ENCODE assay signal across 1 cellular context in the genomic region with DNA sequence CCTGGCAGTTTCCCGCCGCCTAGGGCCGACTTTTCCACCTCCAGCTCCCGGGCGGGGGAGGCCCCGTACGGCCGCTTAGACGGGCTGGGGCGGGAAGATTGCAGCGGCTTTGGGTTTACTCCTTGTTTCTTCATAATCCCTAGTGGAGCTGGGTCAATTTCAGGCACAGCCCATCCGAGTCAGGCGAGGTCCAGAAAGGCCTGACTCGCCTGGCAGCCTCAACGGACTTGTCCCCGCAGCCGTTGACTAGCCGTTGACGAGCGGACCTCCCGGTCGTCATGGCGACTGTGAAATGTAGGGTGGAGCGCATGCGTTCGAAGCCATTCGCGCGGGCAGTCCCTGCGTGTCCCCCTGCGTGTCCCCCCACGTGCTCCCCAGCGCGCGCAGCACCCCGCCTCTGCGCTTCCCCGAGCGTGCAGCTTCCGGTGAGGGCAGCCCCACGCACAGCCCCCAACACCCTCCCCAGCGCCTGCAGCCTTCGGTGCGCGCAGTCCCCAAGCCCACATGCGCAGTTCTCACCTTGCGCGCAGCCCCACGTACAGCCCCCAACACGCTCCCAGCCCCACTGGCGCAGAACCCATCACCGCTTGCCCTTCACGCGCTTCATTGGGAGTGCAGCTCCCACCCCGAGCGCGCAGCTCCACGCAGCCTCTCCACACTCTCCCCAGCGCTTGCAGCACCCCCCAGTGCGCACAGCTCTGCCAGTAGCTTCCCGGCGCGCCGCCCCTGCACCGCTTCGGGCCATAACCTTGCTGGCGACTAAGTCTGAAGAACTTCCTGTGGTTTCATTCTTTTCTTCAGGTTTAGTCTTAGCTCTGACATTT.
TF ChIP-seq lines count a peak whose summit lies in the region.

No MANE protein-coding gene starts in this region.

TF ChIP-seq in HEK293, 187 proteins besides CTCF, POLR2A, EP300 and RAD21 (continued from another document and continues in another):
- TF ChIP-seq, protein P1, sequence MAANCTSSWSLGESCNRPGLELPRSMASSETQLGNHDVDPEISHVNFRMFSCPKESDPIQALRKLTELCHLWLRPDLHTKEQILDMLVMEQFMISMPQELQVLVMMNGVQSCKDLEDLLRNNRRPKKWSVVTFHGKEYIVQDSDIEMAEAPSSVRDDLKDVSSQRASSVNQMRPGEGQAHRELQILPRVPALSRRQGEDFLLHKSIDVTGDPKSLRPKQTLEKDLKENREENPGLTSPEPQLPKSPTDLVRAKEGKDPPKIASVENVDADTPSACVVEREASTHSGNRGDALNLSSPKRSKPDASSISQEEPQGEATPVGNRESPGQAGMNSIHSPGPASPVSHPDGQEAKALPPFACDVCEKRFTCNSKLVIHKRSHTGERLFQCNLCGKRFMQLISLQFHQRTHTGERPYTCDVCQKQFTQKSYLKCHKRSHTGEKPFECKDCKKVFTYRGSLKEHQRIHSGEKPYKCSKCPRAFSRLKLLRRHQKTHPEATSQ (tag by site-specific recombination; IDR thresholded peaks at IDR 0.05), result no peak
- TF ChIP-seq HOXA7 (CRISPR knock-in tag; IDR thresholded peaks at IDR 0.05; ENCODE audit: borderline replicate concordance) (no peak), ZNF426 (tag by site-specific recombination; IDR thresholded peaks at IDR 0.05) (no peak), ZNF596 (tag by site-specific recombination; IDR thresholded peaks at IDR 0.05) (no peak), ZNF350 (tag by site-specific recombination; IDR thresholded peaks at IDR 0.05) (no peak), ZNF391 (tag by site-specific recombination; IDR thresholded peaks at IDR 0.05; ENCODE audit: borderline replicate concordance, low read depth) (no peak), ZNF274 (IDR thresholded peaks at IDR 0.05; ENCODE audit: low read length) (no peak), ZNF274 (tag by site-specific recombination; IDR thresholded peaks at IDR 0.05; ENCODE audit: borderline replicate concordance) (no peak), YY2 (tag by site-specific recombination; IDR thresholded peaks at IDR 0.05) (no peak), ZNF133 (tag by site-specific recombination; IDR thresholded peaks at IDR 0.05) (no peak), ZNF394 (tag by site-specific recombination; IDR thresholded peaks at IDR 0.05; ENCODE audit: borderline replicate concordance) (no peak), ZNF341 (tag by site-specific recombination; IDR thresholded peaks at IDR 0.05; ENCODE audit: low read depth) (peak; percentile 60), ZNF660 (tag by site-specific recombination; IDR thresholded peaks at IDR 0.05) (no peak), ZNF830 (tag by site-specific recombination; IDR thresholded peaks at IDR 0.05; ENCODE audit: low read depth) (no peak), EGR2 (tag by site-specific recombination; IDR thresholded peaks at IDR 0.05; ENCODE audit: low read depth) (peak; percentile 34; the same call in 1 of the 2 replicates), ZNF423 (tag by site-specific recombination; IDR thresholded peaks at IDR 0.05) (no peak), ZNF473 (tag by site-specific recombination; IDR thresholded peaks at IDR 0.05) (no peak), ZNF76 (tag by site-specific recombination; IDR thresholded peaks at IDR 0.05; ENCODE audit: borderline replicate concordance, low read depth) (no peak), GLIS2 (tag by site-specific recombination; IDR thresholded peaks at IDR 0.05) (peak; percentile 99), ZNF548 (tag by site-specific recombination; IDR thresholded peaks at IDR 0.05) (no peak), ZNF768 (tag by site-specific recombination; IDR thresholded peaks at IDR 0.05) (no peak)
- TF ChIP-seq, protein P2, sequence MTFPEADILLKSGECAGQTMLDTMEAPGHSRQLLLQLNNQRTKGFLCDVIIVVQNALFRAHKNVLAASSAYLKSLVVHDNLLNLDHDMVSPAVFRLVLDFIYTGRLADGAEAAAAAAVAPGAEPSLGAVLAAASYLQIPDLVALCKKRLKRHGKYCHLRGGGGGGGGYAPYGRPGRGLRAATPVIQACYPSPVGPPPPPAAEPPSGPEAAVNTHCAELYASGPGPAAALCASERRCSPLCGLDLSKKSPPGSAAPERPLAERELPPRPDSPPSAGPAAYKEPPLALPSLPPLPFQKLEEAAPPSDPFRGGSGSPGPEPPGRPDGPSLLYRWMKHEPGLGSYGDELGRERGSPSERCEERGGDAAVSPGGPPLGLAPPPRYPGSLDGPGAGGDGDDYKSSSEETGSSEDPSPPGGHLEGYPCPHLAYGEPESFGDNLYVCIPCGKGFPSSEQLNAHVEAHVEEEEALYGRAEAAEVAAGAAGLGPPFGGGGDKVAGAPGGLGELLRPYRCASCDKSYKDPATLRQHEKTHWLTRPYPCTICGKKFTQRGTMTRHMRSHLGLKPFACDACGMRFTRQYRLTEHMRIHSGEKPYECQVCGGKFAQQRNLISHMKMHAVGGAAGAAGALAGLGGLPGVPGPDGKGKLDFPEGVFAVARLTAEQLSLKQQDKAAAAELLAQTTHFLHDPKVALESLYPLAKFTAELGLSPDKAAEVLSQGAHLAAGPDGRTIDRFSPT (tag by site-specific recombination; IDR thresholded peaks at IDR 0.05), result no peak
- TF ChIP-seq, protein P3, sequence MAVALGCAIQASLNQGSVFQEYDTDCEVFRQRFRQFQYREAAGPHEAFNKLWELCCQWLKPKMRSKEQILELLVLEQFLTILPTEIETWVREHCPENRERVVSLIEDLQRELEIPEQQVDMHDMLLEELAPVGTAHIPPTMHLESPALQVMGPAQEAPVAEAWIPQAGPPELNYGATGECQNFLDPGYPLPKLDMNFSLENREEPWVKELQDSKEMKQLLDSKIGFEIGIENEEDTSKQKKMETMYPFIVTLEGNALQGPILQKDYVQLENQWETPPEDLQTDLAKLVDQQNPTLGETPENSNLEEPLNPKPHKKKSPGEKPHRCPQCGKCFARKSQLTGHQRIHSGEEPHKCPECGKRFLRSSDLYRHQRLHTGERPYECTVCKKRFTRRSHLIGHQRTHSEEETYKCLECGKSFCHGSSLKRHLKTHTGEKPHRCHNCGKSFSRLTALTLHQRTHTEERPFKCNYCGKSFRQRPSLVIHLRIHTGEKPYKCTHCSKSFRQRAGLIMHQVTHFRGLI (tag by site-specific recombination; IDR thresholded peaks at IDR 0.05), result no peak
- TF ChIP-seq, protein P4, sequence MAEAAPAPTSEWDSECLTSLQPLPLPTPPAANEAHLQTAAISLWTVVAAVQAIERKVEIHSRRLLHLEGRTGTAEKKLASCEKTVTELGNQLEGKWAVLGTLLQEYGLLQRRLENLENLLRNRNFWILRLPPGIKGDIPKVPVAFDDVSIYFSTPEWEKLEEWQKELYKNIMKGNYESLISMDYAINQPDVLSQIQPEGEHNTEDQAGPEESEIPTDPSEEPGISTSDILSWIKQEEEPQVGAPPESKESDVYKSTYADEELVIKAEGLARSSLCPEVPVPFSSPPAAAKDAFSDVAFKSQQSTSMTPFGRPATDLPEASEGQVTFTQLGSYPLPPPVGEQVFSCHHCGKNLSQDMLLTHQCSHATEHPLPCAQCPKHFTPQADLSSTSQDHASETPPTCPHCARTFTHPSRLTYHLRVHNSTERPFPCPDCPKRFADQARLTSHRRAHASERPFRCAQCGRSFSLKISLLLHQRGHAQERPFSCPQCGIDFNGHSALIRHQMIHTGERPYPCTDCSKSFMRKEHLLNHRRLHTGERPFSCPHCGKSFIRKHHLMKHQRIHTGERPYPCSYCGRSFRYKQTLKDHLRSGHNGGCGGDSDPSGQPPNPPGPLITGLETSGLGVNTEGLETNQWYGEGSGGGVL (tag by site-specific recombination; IDR thresholded peaks at IDR 0.05), result peak; percentile 48; the same call in 1 of the 2 replicates
- TF ChIP-seq, protein P5, sequence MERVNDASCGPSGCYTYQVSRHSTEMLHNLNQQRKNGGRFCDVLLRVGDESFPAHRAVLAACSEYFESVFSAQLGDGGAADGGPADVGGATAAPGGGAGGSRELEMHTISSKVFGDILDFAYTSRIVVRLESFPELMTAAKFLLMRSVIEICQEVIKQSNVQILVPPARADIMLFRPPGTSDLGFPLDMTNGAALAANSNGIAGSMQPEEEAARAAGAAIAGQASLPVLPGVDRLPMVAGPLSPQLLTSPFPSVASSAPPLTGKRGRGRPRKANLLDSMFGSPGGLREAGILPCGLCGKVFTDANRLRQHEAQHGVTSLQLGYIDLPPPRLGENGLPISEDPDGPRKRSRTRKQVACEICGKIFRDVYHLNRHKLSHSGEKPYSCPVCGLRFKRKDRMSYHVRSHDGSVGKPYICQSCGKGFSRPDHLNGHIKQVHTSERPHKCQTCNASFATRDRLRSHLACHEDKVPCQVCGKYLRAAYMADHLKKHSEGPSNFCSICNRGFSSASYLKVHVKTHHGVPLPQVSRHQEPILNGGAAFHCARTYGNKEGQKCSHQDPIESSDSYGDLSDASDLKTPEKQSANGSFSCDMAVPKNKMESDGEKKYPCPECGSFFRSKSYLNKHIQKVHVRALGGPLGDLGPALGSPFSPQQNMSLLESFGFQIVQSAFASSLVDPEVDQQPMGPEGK (tag by site-specific recombination; IDR thresholded peaks at IDR 0.05), result peak; percentile 90
- TF ChIP-seq, protein P6, sequence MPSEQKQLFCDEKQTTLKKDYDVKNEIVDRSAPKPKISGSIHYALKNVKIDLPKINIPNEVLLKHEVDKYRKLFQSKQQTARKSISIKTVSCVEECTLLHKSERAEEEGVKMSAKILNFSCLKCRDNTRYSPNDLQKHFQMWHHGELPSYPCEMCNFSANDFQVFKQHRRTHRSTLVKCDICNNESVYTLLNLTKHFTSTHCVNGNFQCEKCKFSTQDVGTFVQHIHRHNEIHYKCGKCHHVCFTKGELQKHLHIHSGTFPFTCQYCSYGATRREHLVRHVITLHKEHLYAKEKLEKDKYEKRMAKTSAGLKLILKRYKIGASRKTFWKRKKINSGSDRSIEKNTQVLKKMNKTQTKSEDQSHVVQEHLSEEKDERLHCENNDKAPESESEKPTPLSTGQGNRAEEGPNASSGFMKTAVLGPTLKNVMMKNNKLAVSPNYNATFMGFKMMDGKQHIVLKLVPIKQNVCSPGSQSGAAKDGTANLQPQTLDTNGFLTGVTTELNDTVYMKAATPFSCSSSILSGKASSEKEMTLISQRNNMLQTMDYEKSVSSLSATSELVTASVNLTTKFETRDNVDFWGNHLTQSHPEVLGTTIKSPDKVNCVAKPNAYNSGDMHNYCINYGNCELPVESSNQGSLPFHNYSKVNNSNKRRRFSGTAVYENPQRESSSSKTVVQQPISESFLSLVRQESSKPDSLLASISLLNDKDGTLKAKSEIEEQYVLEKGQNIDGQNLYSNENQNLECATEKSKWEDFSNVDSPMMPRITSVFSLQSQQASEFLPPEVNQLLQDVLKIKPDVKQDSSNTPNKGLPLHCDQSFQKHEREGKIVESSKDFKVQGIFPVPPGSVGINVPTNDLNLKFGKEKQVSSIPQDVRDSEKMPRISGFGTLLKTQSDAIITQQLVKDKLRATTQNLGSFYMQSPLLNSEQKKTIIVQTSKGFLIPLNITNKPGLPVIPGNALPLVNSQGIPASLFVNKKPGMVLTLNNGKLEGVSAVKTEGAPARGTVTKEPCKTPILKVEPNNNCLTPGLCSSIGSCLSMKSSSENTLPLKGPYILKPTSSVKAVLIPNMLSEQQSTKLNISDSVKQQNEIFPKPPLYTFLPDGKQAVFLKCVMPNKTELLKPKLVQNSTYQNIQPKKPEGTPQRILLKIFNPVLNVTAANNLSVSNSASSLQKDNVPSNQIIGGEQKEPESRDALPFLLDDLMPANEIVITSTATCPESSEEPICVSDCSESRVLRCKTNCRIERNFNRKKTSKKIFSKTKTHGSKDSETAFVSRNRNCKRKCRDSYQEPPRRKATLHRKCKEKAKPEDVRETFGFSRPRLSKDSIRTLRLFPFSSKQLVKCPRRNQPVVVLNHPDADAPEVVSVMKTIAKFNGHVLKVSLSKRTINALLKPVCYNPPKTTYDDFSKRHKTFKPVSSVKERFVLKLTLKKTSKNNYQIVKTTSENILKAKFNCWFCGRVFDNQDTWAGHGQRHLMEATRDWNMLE (tag by site-specific recombination; conservative IDR thresholded peaks at IDR 0.05; ENCODE audit: low read depth), result no peak
- TF ChIP-seq, protein P7, sequence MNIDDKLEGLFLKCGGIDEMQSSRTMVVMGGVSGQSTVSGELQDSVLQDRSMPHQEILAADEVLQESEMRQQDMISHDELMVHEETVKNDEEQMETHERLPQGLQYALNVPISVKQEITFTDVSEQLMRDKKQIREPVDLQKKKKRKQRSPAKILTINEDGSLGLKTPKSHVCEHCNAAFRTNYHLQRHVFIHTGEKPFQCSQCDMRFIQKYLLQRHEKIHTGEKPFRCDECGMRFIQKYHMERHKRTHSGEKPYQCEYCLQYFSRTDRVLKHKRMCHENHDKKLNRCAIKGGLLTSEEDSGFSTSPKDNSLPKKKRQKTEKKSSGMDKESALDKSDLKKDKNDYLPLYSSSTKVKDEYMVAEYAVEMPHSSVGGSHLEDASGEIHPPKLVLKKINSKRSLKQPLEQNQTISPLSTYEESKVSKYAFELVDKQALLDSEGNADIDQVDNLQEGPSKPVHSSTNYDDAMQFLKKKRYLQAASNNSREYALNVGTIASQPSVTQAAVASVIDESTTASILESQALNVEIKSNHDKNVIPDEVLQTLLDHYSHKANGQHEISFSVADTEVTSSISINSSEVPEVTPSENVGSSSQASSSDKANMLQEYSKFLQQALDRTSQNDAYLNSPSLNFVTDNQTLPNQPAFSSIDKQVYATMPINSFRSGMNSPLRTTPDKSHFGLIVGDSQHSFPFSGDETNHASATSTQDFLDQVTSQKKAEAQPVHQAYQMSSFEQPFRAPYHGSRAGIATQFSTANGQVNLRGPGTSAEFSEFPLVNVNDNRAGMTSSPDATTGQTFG (tag by site-specific recombination; IDR thresholded peaks at IDR 0.05; ENCODE audit: borderline replicate concordance), result no peak
- TF ChIP-seq, protein P8, sequence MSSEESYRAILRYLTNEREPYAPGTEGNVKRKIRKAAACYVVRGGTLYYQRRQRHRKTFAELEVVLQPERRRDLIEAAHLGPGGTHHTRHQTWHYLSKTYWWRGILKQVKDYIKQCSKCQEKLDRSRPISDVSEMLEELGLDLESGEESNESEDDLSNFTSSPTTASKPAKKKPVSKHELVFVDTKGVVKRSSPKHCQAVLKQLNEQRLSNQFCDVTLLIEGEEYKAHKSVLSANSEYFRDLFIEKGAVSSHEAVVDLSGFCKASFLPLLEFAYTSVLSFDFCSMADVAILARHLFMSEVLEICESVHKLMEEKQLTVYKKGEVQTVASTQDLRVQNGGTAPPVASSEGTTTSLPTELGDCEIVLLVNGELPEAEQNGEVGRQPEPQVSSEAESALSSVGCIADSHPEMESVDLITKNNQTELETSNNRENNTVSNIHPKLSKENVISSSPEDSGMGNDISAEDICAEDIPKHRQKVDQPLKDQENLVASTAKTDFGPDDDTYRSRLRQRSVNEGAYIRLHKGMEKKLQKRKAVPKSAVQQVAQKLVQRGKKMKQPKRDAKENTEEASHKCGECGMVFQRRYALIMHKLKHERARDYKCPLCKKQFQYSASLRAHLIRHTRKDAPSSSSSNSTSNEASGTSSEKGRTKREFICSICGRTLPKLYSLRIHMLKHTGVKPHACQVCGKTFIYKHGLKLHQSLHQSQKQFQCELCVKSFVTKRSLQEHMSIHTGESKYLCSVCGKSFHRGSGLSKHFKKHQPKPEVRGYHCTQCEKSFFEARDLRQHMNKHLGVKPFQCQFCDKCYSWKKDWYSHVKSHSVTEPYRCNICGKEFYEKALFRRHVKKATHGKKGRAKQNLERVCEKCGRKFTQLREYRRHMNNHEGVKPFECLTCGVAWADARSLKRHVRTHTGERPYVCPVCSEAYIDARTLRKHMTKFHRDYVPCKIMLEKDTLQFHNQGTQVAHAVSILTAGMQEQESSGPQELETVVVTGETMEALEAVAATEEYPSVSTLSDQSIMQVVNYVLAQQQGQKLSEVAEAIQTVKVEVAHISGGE (tag by site-specific recombination; conservative IDR thresholded peaks at IDR 0.05; ENCODE audit: low read depth), result peak; percentile 56
- TF ChIP-seq, protein P9, sequence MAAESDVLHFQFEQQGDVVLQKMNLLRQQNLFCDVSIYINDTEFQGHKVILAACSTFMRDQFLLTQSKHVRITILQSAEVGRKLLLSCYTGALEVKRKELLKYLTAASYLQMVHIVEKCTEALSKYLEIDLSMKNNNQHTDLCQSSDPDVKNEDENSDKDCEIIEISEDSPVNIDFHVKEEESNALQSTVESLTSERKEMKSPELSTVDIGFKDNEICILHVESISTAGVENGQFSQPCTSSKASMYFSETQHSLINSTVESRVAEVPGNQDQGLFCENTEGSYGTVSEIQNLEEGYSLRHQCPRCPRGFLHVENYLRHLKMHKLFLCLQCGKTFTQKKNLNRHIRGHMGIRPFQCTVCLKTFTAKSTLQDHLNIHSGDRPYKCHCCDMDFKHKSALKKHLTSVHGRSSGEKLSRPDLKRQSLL (tag by site-specific recombination; IDR thresholded peaks at IDR 0.05), result no peak
